ENCODE assay signal across 8 cellular contexts in the genomic region with DNA sequence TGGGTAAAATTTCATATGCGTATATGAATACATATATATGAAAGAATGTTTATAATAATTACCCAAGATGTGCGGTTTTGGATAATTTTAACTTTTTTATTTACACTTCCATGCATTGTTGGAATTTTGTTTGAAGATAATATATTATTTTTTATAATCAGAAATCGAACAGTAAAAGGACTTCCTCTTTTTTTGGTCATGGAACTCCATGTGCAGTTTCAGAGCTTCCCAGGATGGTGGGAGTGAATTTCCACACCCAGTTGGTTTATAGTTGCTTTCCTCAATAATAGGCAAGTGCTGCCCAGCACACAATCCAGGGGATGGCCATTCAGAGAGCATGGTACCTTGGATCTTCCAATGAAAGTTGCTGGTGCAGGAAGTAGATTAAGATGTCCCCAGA. TPM values are rescaled to one million over a fixed set of nuclear protein-coding genes. Genes with fewer than 3 reads are reported as not detected.
"Had no signal": no experiment of that assay in that cellular context is flagged by ENCODE, and none has a peak within 500 bp of the region (broad histone marks: within the 10 kb centered on the region; RNA-seq: fewer than 3 reads in every experiment).

No MANE protein-coding gene starts in this region.

- H3K4me2 ChIP-seq: GM23338 had no signal

- H3K4me1 Mint-ChIP-seq: IgD-negative memory B cell had no signal

- DNase-seq: H9, HCEC 1CT, KG1 had no signal

- H2AFZ ChIP-seq: GM23338 had no signal

- H3K4me3 ChIP-seq: GM23338 had no signal

- H3K4me3 Mint-ChIP-seq: GM23338, H9, IgD-negative memory B cell had no signal

- H3K27ac Mint-ChIP-seq: GM23338, H9, IgD-negative memory B cell had no signal

- H3K9me3 Mint-ChIP-seq: GM23338, H9, IgD-negative memory B cell had no signal

- H3K36me3 Mint-ChIP-seq: IgD-negative memory B cell had no signal

- FAIRE-seq: H1, H54, HTR-8/SVneo had no signal

- ATAC-seq: GM23338 had no signal

RNA-seq across cellular contexts. Expression of a gene that starts 6.3 kb away (rescaled TPM):
- polyA plus RNA-seq: IgD-negative memory B cell had no signal
